In the genomic region with DNA sequence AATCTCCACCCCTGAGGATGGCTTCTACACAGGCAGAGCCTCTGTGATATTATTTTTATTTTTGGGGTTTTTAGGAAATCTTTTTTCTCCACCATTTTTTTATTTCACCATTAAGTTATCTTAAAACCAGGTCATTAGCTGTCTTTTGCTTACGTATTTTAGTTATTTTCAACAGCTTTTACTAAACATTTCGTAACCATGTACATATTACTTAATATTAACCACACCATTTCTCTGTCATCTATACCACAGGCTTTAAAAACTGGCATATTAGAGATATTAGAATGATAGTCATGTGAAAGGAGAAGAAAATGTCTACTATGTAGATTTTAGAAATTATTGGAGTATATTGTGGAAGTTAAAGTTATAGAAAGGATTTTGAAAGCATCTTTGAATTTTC, we compare ENCODE assay signal across 21 cellular contexts. TPM values are rescaled to one million over a fixed set of nuclear protein-coding genes. Genes with fewer than 3 reads are reported as not detected.
"Had no signal": no experiment of that assay in that cellular context is flagged by ENCODE, and none has a peak within 500 bp of the region (broad histone marks: within the 10 kb centered on the region; RNA-seq: fewer than 3 reads in every experiment).

No MANE protein-coding gene starts in this region.

- H3K9me3 ChIP-seq: neutrophil, pancreas, right lobe of liver had no signal

- ATAC-seq: natural killer cell treated with Interleukin-12 subunit alpha and Interleukin-12 subunit beta and Interleukin-15 and Interleukin-18, amount 100 ng/mL, for 72 hours; pancreas; right lobe of liver; T-cell had no signal

- DNase-seq: activated CD4-positive, CD25-positive, alpha-beta regulatory T cell treated with anti-CD3 and anti-CD28 coated beads, Interleukin-2, amount 50 U/mL, for 72 hours; activated gamma-delta T cell treated with Interleukin-2 at 50 U/mL for 16 hours; activated T-cell treated with anti-CD3 and anti-CD28 coated beads, Interleukin-2, amount 50 U/mL, for 1 hour; cortex of kidney; foreskin fibroblast; immature natural killer cell; kidney glomerular epithelial cell; pancreas; right lobe of liver; stimulated activated CD4-positive, alpha-beta T cell treated with anti-CD3 and anti-CD28 coated beads, Interleukin-15, amount 100 ng/mL, for 24 hours; stimulated activated CD4-positive, alpha-beta T cell treated with anti-CD3 and anti-CD28 coated beads, Interleukin-2, amount 100 ng/mL, for 48 hours; stimulated activated naive CD4-positive, alpha-beta T cell; T-cell had no signal

- H3K4me3 ChIP-seq: pancreas, right lobe of liver, skin epidermis had no signal

- H3K36me3 ChIP-seq: neutrophil, pancreas, right lobe of liver had no signal

- H3K4me1 Mint-ChIP-seq: activated naive CD4-positive, alpha-beta T cell treated with anti-CD3 and anti-CD28 coated beads, Interleukin-2, amount 50 U/mL, for 24 hours; immature natural killer cell; T-cell had no signal

- H3K36me3 Mint-ChIP-seq: activated naive CD4-positive, alpha-beta T cell treated with anti-CD3 and anti-CD28 coated beads, Interleukin-2, amount 50 U/mL, for 24 hours; immature natural killer cell; natural killer cell treated with Interleukin-12 subunit alpha and Interleukin-12 subunit beta and Interleukin-15 and Interleukin-18, amount 100 ng/mL, for 72 hours; T-cell had no signal

- H3K27me3 ChIP-seq: pancreas, right lobe of liver had no signal

- H3K27ac ChIP-seq: epithelial cell of prostate, neutrophil, pancreas, right lobe of liver, skin epidermis, VCaP had no signal

- H3K27ac Mint-ChIP-seq: activated naive CD4-positive, alpha-beta T cell treated with anti-CD3 and anti-CD28 coated beads, Interleukin-2, amount 50 U/mL, for 24 hours; immature natural killer cell; natural killer cell treated with Interleukin-12 subunit alpha and Interleukin-12 subunit beta and Interleukin-15 and Interleukin-18, amount 100 ng/mL, for 72 hours; T-cell; T-helper 2 cell treated with Interferon-gamma antibody and Interleukin-4, amounts not matched to agents 5 μg/mL and 100 μg/mL, for 36 hours had no signal

- H3K9me3 Mint-ChIP-seq: activated naive CD4-positive, alpha-beta T cell treated with anti-CD3 and anti-CD28 coated beads, Interleukin-2, amount 50 U/mL, for 24 hours; T-cell; T-helper 2 cell treated with Interferon-gamma antibody and Interleukin-4, amounts not matched to agents 5 μg/mL and 100 μg/mL, for 36 hours had no signal

- H3K4me3 Mint-ChIP-seq: activated naive CD4-positive, alpha-beta T cell treated with anti-CD3 and anti-CD28 coated beads, Interleukin-2, amount 50 U/mL, for 24 hours; immature natural killer cell; natural killer cell treated with Interleukin-12 subunit alpha and Interleukin-12 subunit beta and Interleukin-15 and Interleukin-18, amount 100 ng/mL, for 72 hours; T-cell; T-helper 2 cell treated with Interferon-gamma antibody and Interleukin-4, amounts not matched to agents 5 μg/mL and 100 μg/mL, for 36 hours had no signal

- FAIRE-seq: astrocyte, pancreas had no signal

RNA-seq across cellular contexts. Expression of a gene that starts 37.4 kb away (rescaled TPM):
- polyA plus RNA-seq: immature natural killer cell had no signal
